ENCODE assay signal across 24 cellular contexts in the genomic region with DNA sequence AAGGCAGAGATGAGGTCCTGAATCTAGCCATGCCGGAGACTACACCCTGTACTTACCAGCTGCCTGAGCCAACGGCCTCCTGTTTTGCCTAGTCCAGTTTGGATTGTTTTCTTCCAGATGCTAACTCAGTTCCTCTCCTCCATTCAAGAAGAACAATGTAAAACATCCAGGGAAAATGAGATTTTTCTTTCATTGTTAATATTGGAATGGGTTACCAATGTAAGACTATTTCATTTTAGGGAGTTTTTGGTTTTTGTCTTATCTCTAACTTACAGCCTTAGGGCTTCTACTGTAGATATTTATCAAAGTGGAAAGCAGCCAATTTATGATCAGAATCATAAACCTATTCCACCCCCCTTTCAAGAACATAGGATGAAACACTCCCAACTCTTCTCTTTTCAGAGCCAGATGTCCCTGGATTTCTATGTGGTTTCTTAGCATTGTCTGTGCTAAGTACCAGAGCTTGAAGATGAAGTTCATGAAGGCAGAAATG. TPM values are rescaled to one million over a fixed set of nuclear protein-coding genes. Genes with fewer than 3 reads are reported as not detected.
DNase-seq lines count a peak whose midpoint lies in the region; ATAC-seq, FAIRE-seq and TF ChIP-seq lines count a peak whose summit lies in the region.
"Had no signal": no experiment of that assay in that cellular context is flagged by ENCODE, and none has a peak within 500 bp of the region (broad histone marks: within the 10 kb centered on the region; RNA-seq: fewer than 3 reads in every experiment).

No MANE protein-coding gene starts in this region.

- H3K36me3 ChIP-seq in BE2C = peaks cover 7% of the 10 kb centered on the region
- H3K36me3 ChIP-seq in Panc1 (ENCODE audit: control insufficient read depth, insufficient read depth, low read length) = peaks cover 4% of the 10 kb centered on the region; the same call in 1 of the 2 replicates
- no peaks in the 10 kb centered on the region for H3K36me3 ChIP-seq in endothelial cell of umbilical vein (ENCODE audit: control insufficient read depth in 2 of 2, extremely low read depth in 1 of 2, insufficient read depth in 2 of 2, low read length in 2 of 2)
- H3K36me3 ChIP-seq in GM23248 (ENCODE audit: low read depth) = no peaks in the 10 kb centered on the region
- H3K36me3 ChIP-seq: Peyer's patch had no signal

- H3F3A ChIP-seq in GM23248 (ENCODE audit: insufficient read depth) = peaks cover 8% of the 10 kb centered on the region

- H3K9me3 Mint-ChIP-seq in neural crest cell = no peaks in the 10 kb centered on the region
- H3K9me3 Mint-ChIP-seq: T-helper 1 cell treated with Interleukin-12 subunit alpha and Interleukin-12 subunit beta and Interleukin-4 antibody, amounts not matched to agents 30 μg/mL and 1 μg/mL, for 36 hours had no signal

- no peak for DNase-seq in BE2C
- DNase-seq in Panc1 (ENCODE audit: low read depth, low spot score) = no peak
- DNase-seq in endothelial cell of umbilical vein (ENCODE audit: low read depth, low spot score) = no peak
- no peak for DNase-seq in neural crest cell (ENCODE audit: low read depth, low spot score)
- no peak for DNase-seq in SW480 (ENCODE audit: low spot score)
- no peak for DNase-seq in GM23248
- DNase-seq in T-helper 1 cell = no peak
- DNase-seq in SKM-1 (lab: John Stamatoyannopoulos, UW; ENCODE audit: unreplicated experiment) = no peak
- DNase-seq: ACHN, DMS 273 treated with DMSO at 0.1 percent for 48 hours, IMR-90, Kasumi-1, NCI-H1048, NCI-H1436 treated with DMSO at 0.1 percent for 48 hours, NCI-H2029, NCI-H2171, NCI-H526 treated with DMSO at 0.1 percent for 48 hours, Peyer's patch had no signal

- H3K4me2 ChIP-seq in endothelial cell of umbilical vein (ENCODE audit: insufficient read depth, low read length) (peak overlapping the region; percentile 13), GM23248 (ENCODE audit: unreplicated experiment) (no peak overlapping the region)

- H3K4me3 Mint-ChIP-seq in neural crest cell = peak overlapping the region; percentile 85
- H3K4me3 Mint-ChIP-seq: T-helper 1 cell treated with Interleukin-12 subunit alpha and Interleukin-12 subunit beta and Interleukin-4 antibody, amounts not matched to agents 30 μg/mL and 1 μg/mL, for 36 hours had no signal

- H3K9me3 ChIP-seq in BE2C (no peaks in the 10 kb centered on the region), Panc1 (ENCODE audit: control insufficient read depth, insufficient read depth, low read depth, low read length) (no peaks in the 10 kb centered on the region), endothelial cell of umbilical vein (replicated peaks; ENCODE audit: control insufficient read depth, insufficient read depth, low read length) (no peaks in the 10 kb centered on the region), GM23248 (ENCODE audit: low read depth) (no peaks in the 10 kb centered on the region)
- H3K9me3 ChIP-seq: MG63, Peyer's patch had no signal

- in situ Hi-C loops in Panc1 (cut with HindIII; ENCODE audit: low pct_unique_long_range_greater_than_20kb, low sequenced_read_pairs) = no loop called here
- in situ Hi-C loops in GM23248 (cut with MboI) = no loop called here

- no peak overlapping the region for H3K27ac Mint-ChIP-seq in neural crest cell (ENCODE audit: unreplicated experiment)
- H3K27ac Mint-ChIP-seq: T-helper 1 cell treated with Interleukin-12 subunit alpha and Interleukin-12 subunit beta and Interleukin-4 antibody, amounts not matched to agents 30 μg/mL and 1 μg/mL, for 36 hours had no signal

- H2AFZ ChIP-seq in endothelial cell of umbilical vein (ENCODE audit: low read depth, low read length) = peak overlapping the region; percentile 49
- no peak overlapping the region for H2AFZ ChIP-seq in GM23248

- dilution Hi-C loops in endothelial cell of umbilical vein (cut with MboI; ENCODE audit: extremely low pct_ligation_motif_present, low sequenced_read_pairs) = no loop called here

- H3K79me2 ChIP-seq in endothelial cell of umbilical vein (ENCODE audit: control insufficient read depth, insufficient read depth, low read length) = peaks cover 19% of the 10 kb centered on the region
- peaks cover 17% of the 10 kb centered on the region for H3K79me2 ChIP-seq in GM23248 (ENCODE audit: insufficient read depth)

- POLR2A ChIA-PET in Panc1 (lab: Charles Lee) = interaction anchor here (0.6 kb wide), 1 partner anchor 16 kb away, joined by 3 read pairs; no protein-coding TSS in a partner anchor
- POLR2A ChIA-PET in endothelial cell of umbilical vein (lab: Charles Lee) = no interaction called here

- no peak for TF ChIP-seq POLR2A in endothelial cell of umbilical vein (IDR thresholded peaks at IDR 0.05; ENCODE audit: low read depth, low read length)

- no peaks in the 10 kb centered on the region for H3K9me1 ChIP-seq in endothelial cell of umbilical vein (replicated peaks; ENCODE audit: control insufficient read depth, extremely low read depth, insufficient read depth, low read length)

- peaks cover 3% of the 10 kb centered on the region for H3K27me3 Mint-ChIP-seq in neural crest cell (ENCODE audit: low read depth)

- no peaks in the 10 kb centered on the region for H3K27me3 ChIP-seq in BE2C
- no peaks in the 10 kb centered on the region; the same call in 1 of the 2 replicates for H3K27me3 ChIP-seq in Panc1 (ENCODE audit: control insufficient read depth, insufficient read depth, low read length)
- peaks cover 2 to 3% of the 10 kb centered on the region in 2 experiments for H3K27me3 ChIP-seq in endothelial cell of umbilical vein (ENCODE audit: control insufficient read depth in 2 of 2, insufficient read depth in 2 of 2, low read length in 2 of 2)
- no peaks in the 10 kb centered on the region; the same call in 1 of the 2 replicates for H3K27me3 ChIP-seq in GM23248 (replicated peaks; ENCODE audit: insufficient read depth)
- H3K27me3 ChIP-seq: MG63, Peyer's patch had no signal

- H3K27ac ChIP-seq in Panc1 (ENCODE audit: low read length) = peak overlapping the region; percentile 75
- no peak overlapping the region for H3K27ac ChIP-seq in endothelial cell of umbilical vein (ENCODE audit: insufficient read depth, low read depth, low read length)
- no peak overlapping the region for H3K27ac ChIP-seq in GM23248
- H3K27ac ChIP-seq: C4-2B, HL-60, Peyer's patch had no signal

- no peaks in the 10 kb centered on the region for H3K36me3 Mint-ChIP-seq in neural crest cell (ENCODE audit: low read depth)

- CTCF ChIA-PET in Panc1 (lab: Charles Lee) = interaction anchor here (0.7 kb wide), 1 partner anchor 15 kb away, joined by 5 read pairs; no protein-coding TSS in a partner anchor
- CTCF ChIA-PET in endothelial cell of umbilical vein (lab: Charles Lee) = interaction anchor here (1.3 to 6.4 kb wide), 3 partner anchors 12 to 31 kb away, joined by 5 to 28 read pairs (median 8); no protein-coding TSS in a partner anchor

- peaks cover 17% of the 10 kb centered on the region for H3K4me1 ChIP-seq in BE2C
- peaks cover 19% of the 10 kb centered on the region for H3K4me1 ChIP-seq in Panc1 (ENCODE audit: control insufficient read depth, insufficient read depth, low read length)
- H3K4me1 ChIP-seq in endothelial cell of umbilical vein (ENCODE audit: control insufficient read depth, extremely low read depth, insufficient read depth, low read length) = peaks cover 10% of the 10 kb centered on the region
- peaks cover 5% of the 10 kb centered on the region; the same call in 1 of the 2 replicates for H3K4me1 ChIP-seq in GM23248 (ENCODE audit: insufficient read depth)

- H3K4me3 ChIP-seq in BE2C (ENCODE audit: low read depth, low read length) = peak overlapping the region; percentile 33; the same call in 1 of the 2 replicates
- no peak overlapping the region for H3K4me3 ChIP-seq in Panc1 (ENCODE audit: low read depth in 2 of 2, low read length in 2 of 2)
- no peak overlapping the region for H3K4me3 ChIP-seq in endothelial cell of umbilical vein (replicated peaks in 1 of 3; ENCODE audit: insufficient read depth in 1 of 3, low read depth in 1 of 3, low read length in 3 of 3)
- H3K4me3 ChIP-seq in GM23248 = no peak overlapping the region
- H3K4me3 ChIP-seq: MG63, Peyer's patch had no signal

- 72 to 74% methylated on average over 2 of the region's 2 CpGs for WGBS in GM23248 (ENCODE audit: low coverage in 1 of 2, low lambda C conversion rate in 2 of 2, missing lambda C conversion rate in 2 of 2), 2 experiments

- H4K20me1 ChIP-seq in endothelial cell of umbilical vein (replicated peaks; ENCODE audit: control insufficient read depth, extremely low read depth, insufficient read depth, low read length) (no peaks in the 10 kb centered on the region), GM23248 (ENCODE audit: insufficient read depth) (no peaks in the 10 kb centered on the region)

- BruUV-seq in Panc1 (replicated peaks; lab: Mats Ljungman, UMichigan) = no TSS peak
- no TSS peak for BruUV-seq in endothelial cell of umbilical vein (replicated peaks; lab: Mats Ljungman, UMichigan)

- intact Hi-C loops in Panc1 (cut with micrococcal nuclease; ENCODE audit: unreplicated experiment) (no loop called here), endothelial cell of umbilical vein (cut with micrococcal nuclease) (no loop called here)

- H3K9ac ChIP-seq in endothelial cell of umbilical vein (replicated peaks; ENCODE audit: extremely low read depth, insufficient read depth, low read length) (no peak overlapping the region), GM23248 (no peak overlapping the region)

- H3K9me2 ChIP-seq in GM23248 (ENCODE audit: insufficient read depth) = no peaks in the 10 kb centered on the region

- TF ChIP-seq CTCF in BE2C (IDR thresholded peaks at IDR 0.05; ENCODE audit: low read depth, low read length) (no peak), Panc1 (IDR thresholded peaks at IDR 0.05) (no peak), endothelial cell of umbilical vein (IDR thresholded peaks at IDR 0.05; ENCODE audit: extremely low read depth in 1 of 2, insufficient read depth in 1 of 2, low read depth in 1 of 2, low read length in 2 of 2) (no peak), neural crest cell (conservative IDR thresholded peaks at IDR 0.05) (no peak)

- FAIRE-seq in endothelial cell of umbilical vein (lab: Jason Lieb, UNC) = no peak
- FAIRE-seq: G401.6, GM19239 had no signal

- peaks cover 29% of the 10 kb centered on the region for H3K4me1 Mint-ChIP-seq in neural crest cell

- ATAC-seq in Panc1 = no peak

RNA-seq across cellular contexts. Expression of a gene that starts 3.5 kb away (rescaled TPM):
- 273 TPM for polyA plus RNA-seq in BE2C (2012; ENCODE audit: insufficient read depth, insufficient read length, low read depth)
- total RNA-seq in Panc1 (2021; ENCODE audit: unreplicated experiment) (395 TPM), endothelial cell of umbilical vein (247 and 253 TPM in 2 replicates), neural crest cell (218 and 234 TPM in 2 replicates)
- 502 TPM for polyA plus RNA-seq in Panc1 (2012; ENCODE audit: insufficient read length)
- polyA plus RNA-seq in endothelial cell of umbilical vein (82.8 and 116 TPM in 2 replicates), GM23248 (2016; fragmentation: Nextera tagmentation; extraction: Ambion mirVana) (318 and 337 TPM in 2 replicates)
- polyA plus RNA-seq in endothelial cell of umbilical vein (2011; cell fraction: cytosol; rRNA removed) = 186 and 212 TPM in 2 replicates
- polyA plus RNA-seq in endothelial cell of umbilical vein (2011; cell fraction: nucleus; rRNA removed) = 103 and 138 TPM in 2 replicates
- polyA plus RNA-seq in endothelial cell of umbilical vein (2012) = 253 and 326 TPM in 2 replicates
- 75.6 and 82.9 TPM in 2 replicates for polyA minus RNA-seq in endothelial cell of umbilical vein
- polyA minus RNA-seq in endothelial cell of umbilical vein (2011; cell fraction: cytosol; rRNA and poly(A)+ RNA removed) = 81.1 TPM
- 39.8 and 53.0 TPM in 2 replicates for polyA minus RNA-seq in endothelial cell of umbilical vein (2011; cell fraction: nucleus; rRNA and poly(A)+ RNA removed)
- total RNA-seq in GM23248 (2014; rRNA removed; shearing (Covaris generic)) = 329 and 332 TPM in 2 replicates

RNA-seq across cellular contexts. Expression of a gene that starts 39.9 kb away (rescaled TPM):
- 84.6 TPM for polyA plus RNA-seq in BE2C (2012; ENCODE audit: insufficient read depth, insufficient read length, low read depth)
- 63.2 TPM for total RNA-seq in Panc1 (2021; ENCODE audit: unreplicated experiment)
- 80.6 TPM for polyA plus RNA-seq in Panc1 (2012; ENCODE audit: insufficient read length)
- total RNA-seq in endothelial cell of umbilical vein = 24.8 and 25.3 TPM in 2 replicates
- polyA plus RNA-seq in endothelial cell of umbilical vein = 41.1 and 45.4 TPM in 2 replicates
- polyA plus RNA-seq in endothelial cell of umbilical vein (2011; cell fraction: cytosol; rRNA removed) = 26.6 and 29.2 TPM in 2 replicates
- 16.3 and 24.2 TPM in 2 replicates for polyA plus RNA-seq in endothelial cell of umbilical vein (2011; cell fraction: nucleus; rRNA removed)
- polyA plus RNA-seq in endothelial cell of umbilical vein (2012) = 26.8 and 27.3 TPM in 2 replicates
- polyA minus RNA-seq in endothelial cell of umbilical vein = 22.9 and 35.3 TPM in 2 replicates
- 26.2 TPM for polyA minus RNA-seq in endothelial cell of umbilical vein (2011; cell fraction: cytosol; rRNA and poly(A)+ RNA removed)
- 7.3 and 9.8 TPM in 2 replicates for polyA minus RNA-seq in endothelial cell of umbilical vein (2011; cell fraction: nucleus; rRNA and poly(A)+ RNA removed)
- 38.4 and 39.4 TPM in 2 replicates for total RNA-seq in neural crest cell
- 126 and 128 TPM in 2 replicates for total RNA-seq in GM23248 (2014; rRNA removed; shearing (Covaris generic))
- polyA plus RNA-seq in GM23248 (2016; fragmentation: Nextera tagmentation; extraction: Ambion mirVana) = 121 and 122 TPM in 2 replicates
